1 cellular context compared by ENCODE assay signal in genomic region chr7:129952653-129953560, GRCh38.
A peak's percentile ranks its signal among the peaks of the same experiment; 100 is the strongest.
TF ChIP-seq lines count a peak whose summit lies in the region.

Gene UBE2H (minus strand): TSS chr7:129952960. CDS start chr7:129952555, 405 bp downstream.

TF ChIP-seq in HepG2, 621 proteins besides CTCF, POLR2A, EP300 and RAD21 (continued from another document and continues in another):
- no peak for TF ChIP-seq BCL3 (CRISPR knock-in tag; IDR thresholded peaks at IDR 0.05)
- peak; percentile 81 for TF ChIP-seq ATF3 (CRISPR knock-in tag; IDR thresholded peaks at IDR 0.05)
- TF ChIP-seq ZNF576 (CRISPR knock-in tag; IDR thresholded peaks at IDR 0.05) = no peak
- TF ChIP-seq SALL2 (CRISPR knock-in tag; IDR thresholded peaks at IDR 0.05) = no peak; the same call in 1 of the 2 replicates
- TF ChIP-seq TAF1 (CRISPR knock-in tag; IDR thresholded peaks at IDR 0.05) = peak; percentile 79
- no peak for TF ChIP-seq ZNF335 (CRISPR knock-in tag; IDR thresholded peaks at IDR 0.05)
- no peak for TF ChIP-seq JARID2 (CRISPR knock-in tag; IDR thresholded peaks at IDR 0.05; ENCODE audit: insufficient replicate concordance)
- TF ChIP-seq TSC22D2 (CRISPR knock-in tag; IDR thresholded peaks at IDR 0.05; ENCODE audit: borderline replicate concordance) = no peak
- peak; percentile 86 for TF ChIP-seq HCFC1 (IDR thresholded peaks at IDR 0.05; ENCODE audit: low read depth, low read length)
- TF ChIP-seq EED (CRISPR knock-in tag; IDR thresholded peaks at IDR 0.05) = no peak
- TF ChIP-seq FOXJ3 (CRISPR knock-in tag; IDR thresholded peaks at IDR 0.05; ENCODE audit: borderline replicate concordance) = no peak
- 0 out of 2 replicates have a peak, but pooled peaks have one; percentile 30 for TF ChIP-seq CBX5 (CRISPR knock-in tag; IDR thresholded peaks at IDR 0.05; ENCODE audit: borderline replicate concordance)
- no peak for TF ChIP-seq SSRP1 (CRISPR knock-in tag; IDR thresholded peaks at IDR 0.05)
- no peak for TF ChIP-seq NR2C2 (CRISPR knock-in tag; IDR thresholded peaks at IDR 0.05; ENCODE audit: borderline replicate concordance)
- TF ChIP-seq PREB (CRISPR knock-in tag; IDR thresholded peaks at IDR 0.05) = no peak
- TF ChIP-seq ARNT (IDR thresholded peaks at IDR 0.05) = no peak
- peak; percentile 11; the same call in 1 of the 2 replicates for TF ChIP-seq NFYB (CRISPR knock-in tag; IDR thresholded peaks at IDR 0.05)
- TF ChIP-seq ZNF605 (CRISPR knock-in tag; IDR thresholded peaks at IDR 0.05) = no peak; the same call in 1 of the 2 replicates
- no peak for TF ChIP-seq SMAD1 (CRISPR knock-in tag; IDR thresholded peaks at IDR 0.05; ENCODE audit: borderline replicate concordance, low read depth)
- no peak for TF ChIP-seq ZBTB20 (CRISPR knock-in tag; IDR thresholded peaks at IDR 0.05; ENCODE audit: borderline replicate concordance, low read depth)
- TF ChIP-seq MTA1 (CRISPR knock-in tag; IDR thresholded peaks at IDR 0.05; ENCODE audit: borderline replicate concordance) = peak; percentile 20; the same call in 1 of the 2 replicates
- no peak for TF ChIP-seq GABPA (IDR thresholded peaks at IDR 0.05; ENCODE audit: low read depth, low read length)
- peak; percentile 70 for TF ChIP-seq GABPA (CRISPR knock-in tag; IDR thresholded peaks at IDR 0.05; ENCODE audit: low read depth)
- no peak for TF ChIP-seq ZNF776 (CRISPR knock-in tag; IDR thresholded peaks at IDR 0.05)
- TF ChIP-seq ZHX1 (CRISPR knock-in tag; IDR thresholded peaks at IDR 0.05; ENCODE audit: low read depth) = peak; percentile 95
- peak; percentile 41; the same call in 1 of the 2 replicates for TF ChIP-seq ZKSCAN8 (CRISPR knock-in tag; IDR thresholded peaks at IDR 0.05; ENCODE audit: borderline replicate concordance)
- no peak for TF ChIP-seq ZIK1 (CRISPR knock-in tag; IDR thresholded peaks at IDR 0.05; ENCODE audit: borderline replicate concordance, low read depth)
- TF ChIP-seq PHF5A (CRISPR knock-in tag; IDR thresholded peaks at IDR 0.05; ENCODE audit: low read depth, unreplicated experiment) = no peak
- TF ChIP-seq NFIC (IDR thresholded peaks at IDR 0.05; ENCODE audit: low read length) = no peak
- TF ChIP-seq ZSCAN12 (CRISPR knock-in tag; IDR thresholded peaks at IDR 0.05) = 0 out of 2 replicates have a peak, but pooled peaks have one; percentile 55
- no peak for TF ChIP-seq ZNF224 (CRISPR knock-in tag; IDR thresholded peaks at IDR 0.05)
- no peak for TF ChIP-seq ZNF18 (CRISPR knock-in tag; IDR thresholded peaks at IDR 0.05; ENCODE audit: insufficient replicate concordance)
- no peak for TF ChIP-seq WIZ (CRISPR knock-in tag; IDR thresholded peaks at IDR 0.05)
- no peak for TF ChIP-seq ZNF512 (CRISPR knock-in tag; IDR thresholded peaks at IDR 0.05)
- TF ChIP-seq E2F1 (CRISPR knock-in tag; IDR thresholded peaks at IDR 0.05) = no peak
- TF ChIP-seq HOXA3 (CRISPR knock-in tag; IDR thresholded peaks at IDR 0.05) = peak; percentile 98
- TF ChIP-seq ZNF121 (CRISPR knock-in tag; IDR thresholded peaks at IDR 0.05) = no peak; the same call in 1 of the 2 replicates
- TF ChIP-seq SMARCE1 (IDR thresholded peaks at IDR 0.05; ENCODE audit: borderline replicate concordance) = no peak
- TF ChIP-seq ZFP36L1 (CRISPR knock-in tag; IDR thresholded peaks at IDR 0.05) = no peak
- TF ChIP-seq ZGPAT (CRISPR knock-in tag; IDR thresholded peaks at IDR 0.05) = peak; percentile 72; the same call in 1 of the 2 replicates
- no peak for TF ChIP-seq ZNF235 (CRISPR knock-in tag; IDR thresholded peaks at IDR 0.05; ENCODE audit: borderline replicate concordance)
- TF ChIP-seq HOXA5 (CRISPR knock-in tag; IDR thresholded peaks at IDR 0.05) = peak; percentile 66; the same call in 1 of the 2 replicates
- no peak for TF ChIP-seq HNRNPUL1 (IDR thresholded peaks at IDR 0.05; ENCODE audit: low read depth, low read length)
- TF ChIP-seq ZNF280D (CRISPR knock-in tag; IDR thresholded peaks at IDR 0.05) = no peak
- TF ChIP-seq ZBTB25 (CRISPR knock-in tag; IDR thresholded peaks at IDR 0.05) = 0 out of 2 replicates have a peak, but pooled peaks have one; percentile 24
- TF ChIP-seq SOX5 (CRISPR knock-in tag; IDR thresholded peaks at IDR 0.05; ENCODE audit: borderline replicate concordance) = no peak
- TF ChIP-seq ZNF674 (CRISPR knock-in tag; IDR thresholded peaks at IDR 0.05; ENCODE audit: low read depth) = no peak
- peak in 1 of 2 experiments; percentile 25; a peak in 1 of 4 replicates for TF ChIP-seq ATF4 (CRISPR knock-in tag; IDR thresholded peaks at IDR 0.05)
- TF ChIP-seq ZNF562 (CRISPR knock-in tag; IDR thresholded peaks at IDR 0.05; ENCODE audit: borderline replicate concordance) = no peak
